ENCODE assay signal across 7 cellular contexts in genomic region chr10:19256331-19256730, GRCh38.
"Had no signal": no experiment of that assay in that cellular context is flagged by ENCODE, and none has a peak within 500 bp of the region (broad histone marks: within the 10 kb centered on the region; RNA-seq: fewer than 3 reads in every experiment).

No MANE protein-coding gene starts in this region.

- H3K4me3 ChIP-seq: GM23338, HAP-1 had no signal

- H3K4me1 ChIP-seq: HAP-1 had no signal

- ATAC-seq: GM23338, HCT116, HepG2 had no signal

- H3K27ac ChIP-seq: HL-60 had no signal

- H3K9me3 ChIP-seq: HAP-1 had no signal

- H3K36me3 ChIP-seq: HAP-1 had no signal

- DNase-seq: H7, HFFc6 had no signal
